ENCODE assay signal across 10 cellular contexts in genomic region chr4:83618431-83618830, GRCh38.
DNase-seq lines count a peak whose midpoint lies in the region; ATAC-seq lines count a peak whose summit lies in the region.
"Had no signal": no experiment of that assay in that cellular context is flagged by ENCODE, and none has a peak within 500 bp of the region (broad histone marks: within the 10 kb centered on the region; RNA-seq: fewer than 3 reads in every experiment).

No MANE protein-coding gene starts in this region.

- peaks cover 16 to 30% (median 26%) of the 10 kb centered on the region in 3 donors for H3K9me3 Mint-ChIP-seq in T-cell

- ATAC-seq in HG03521 (IDR thresholded peaks at IDR 0.05; ENCODE audit: unreplicated experiment) (no peak), T-cell (replicated peaks in 1 of 4) (no peak)
- ATAC-seq: activated CD4-positive, CD25-positive, alpha-beta regulatory T cell treated with anti-CD3 and anti-CD28 coated beads, Interleukin-2, amount 50 U/mL, for 24 hours had no signal

- H3K27ac Mint-ChIP-seq in T-cell, result no peak overlapping the region

- H3K27me3 Mint-ChIP-seq in T-cell, result peaks cover 24 to 28% of the 10 kb centered on the region in 2 donors

- H3K36me3 Mint-ChIP-seq in T-cell, result peaks cover 3% of the 10 kb centered on the region

- CTCF ChIA-PET in T-cell (lab: Charles Lee), result interaction anchor here in 1 of 2 donors (0.6 kb wide), 1 partner anchor 20 kb away, joined by 4 read pairs; no protein-coding TSS in a partner anchor

- in situ Hi-C loops in T47D (cut with HindIII; ENCODE audit: low pct_unique_long_range_greater_than_20kb, low sequenced_read_pairs), result no loop called here

- H3K4me3 Mint-ChIP-seq in T-cell, result no peak overlapping the region

- H3K4me1 Mint-ChIP-seq in T-cell, result peaks cover 0 to 6% (median 0%) of the 10 kb centered on the region in 3 donors

- POLR2A ChIA-PET in T-cell (lab: Charles Lee), result interaction anchor here in 1 of 2 donors (0.6 kb wide), 1 partner anchor 981 kb away, joined by 3 read pairs; no protein-coding TSS in a partner anchor

- DNase-seq in HS-5 (ENCODE audit: low read depth) (peak; percentile 62), T47D (ENCODE audit: low read depth in 1 of 2, low spot score in 1 of 2) (peak; percentile 6 to 48), iPS-NIHi7 (ENCODE audit: extremely low spot score) (peak; percentile 32), stromal cell of bone marrow (ENCODE audit: low read depth) (peak; percentile 15), RPMI8226 (no peak), T-cell (no peak)
- DNase-seq in activated CD4-positive, CD25-positive, alpha-beta regulatory T cell (lab: John Stamatoyannopoulos, UW), result no peak
- DNase-seq: NCI-H1694 had no signal

Comparison
In these comparisons a context has a peak if more than half of its experiments do, and no peak if none do; other contexts are left out.
1. DNase-seq: peak in HS-5 (single experiment), T47D (2 of 2), iPS-NIHi7 (single experiment) and stromal cell of bone marrow (single experiment); none in activated CD4-positive, CD25-positive, alpha-beta regulatory T cell (0 of 4), RPMI8226 (single experiment) and T-cell (0 of 34).